Comparison of ENCODE assay signal across 8 cellular contexts in the genomic region with DNA sequence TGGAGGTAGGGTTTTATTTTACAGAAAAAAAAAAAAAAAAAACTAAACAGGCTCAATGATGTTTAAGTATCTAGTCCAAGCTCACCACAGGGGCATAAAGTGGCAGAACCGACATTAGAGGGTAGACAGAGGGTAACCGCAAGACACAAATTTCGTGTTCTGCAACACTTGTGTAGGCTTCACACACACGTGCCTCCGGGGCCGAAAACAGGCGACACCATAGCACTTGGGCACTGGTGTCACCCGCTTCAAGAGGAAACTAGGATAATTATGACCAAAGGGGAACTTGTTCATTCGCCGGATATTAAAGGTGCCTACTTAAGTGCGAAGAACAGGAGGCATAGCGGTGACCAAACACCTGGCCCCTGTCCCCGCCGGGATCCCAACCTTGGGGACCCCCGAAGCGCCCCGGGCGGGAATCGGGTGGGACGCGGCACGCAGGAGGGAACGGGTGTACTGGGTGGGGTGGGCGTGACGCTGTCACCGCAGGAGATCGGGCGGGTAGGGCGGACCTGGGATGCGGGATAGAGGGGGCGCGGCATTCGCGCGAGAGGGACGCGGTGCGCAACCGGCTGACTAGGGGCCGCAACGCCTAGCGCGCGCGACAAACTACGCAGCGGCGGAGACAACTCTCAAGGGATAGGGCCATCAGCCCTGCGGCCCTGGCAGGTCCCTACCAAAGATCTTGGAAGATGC. TPM values are rescaled to one million over a fixed set of nuclear protein-coding genes. Genes with fewer than 3 reads are reported as not detected.
DNase-seq lines count a peak whose midpoint lies in the region; ATAC-seq, FAIRE-seq and TF ChIP-seq lines count a peak whose summit lies in the region.

No MANE protein-coding gene starts in this region.

- CTCF ChIA-PET in endothelial cell of umbilical vein (lab: Charles Lee): no interaction called here

- H3K4me3 ChIP-seq in endothelial cell of umbilical vein (replicated peaks in 1 of 3; ENCODE audit: insufficient read depth in 1 of 3, low read depth in 1 of 3, low read length in 3 of 3): peak overlapping the region; percentile 75 to 77 (median 76)
- peak overlapping the region; percentile 87 for H3K4me3 ChIP-seq in thymus (ENCODE audit: low read length)

- dilution Hi-C loops in endothelial cell of umbilical vein (cut with MboI; ENCODE audit: extremely low pct_ligation_motif_present, low sequenced_read_pairs): no loop called here

- intact Hi-C loops in activated CD4-positive, alpha-beta T cell treated with anti-CD3 and anti-CD28 coated beads, Interleukin-2, amount 10 ng/mL, durations not matched to agents 24 days and 14 days (cut with micrococcal nuclease): loop anchor here (1.0 to 5.0 kb wide), 3 partner anchors 54 to 1405 kb away; a partner anchor contains a TSS
- intact Hi-C loops in endothelial cell of umbilical vein (cut with micrococcal nuclease): loop anchor here (1.0 to 2.0 kb wide), 2 partner anchors 54 to 74 kb away; a partner anchor contains a TSS
- intact Hi-C loops in natural killer cell (cut with micrococcal nuclease): loop anchor here (1.0 to 2.0 kb wide), 2 partner anchors 54 to 1436 kb away; a partner anchor contains a TSS

- no peaks in the 10 kb centered on the region for H3K27me3 Mint-ChIP-seq in activated CD4-positive, alpha-beta T cell treated with anti-CD3 and anti-CD28 coated beads, Interleukin-2, amount 10 ng/mL, durations not matched to agents 24 days and 14 days
- no peaks in the 10 kb centered on the region for H3K27me3 Mint-ChIP-seq in natural killer cell (ENCODE audit: low read depth in 2 of 2)

- H3K27ac ChIP-seq in endothelial cell of umbilical vein (ENCODE audit: insufficient read depth, low read depth, low read length) (peak overlapping the region; percentile 41), thymus (ENCODE audit: low read depth) (peak overlapping the region; percentile 84)

- H4K20me1 ChIP-seq in endothelial cell of umbilical vein (replicated peaks; ENCODE audit: control insufficient read depth, extremely low read depth, insufficient read depth, low read length): no peaks in the 10 kb centered on the region

- DNase-seq in activated CD8-positive, alpha-beta memory T cell treated with anti-CD3 and anti-CD28 coated beads for 4 hours (ENCODE audit: low read depth in 2 of 2): peak; percentile 3
- DNase-seq in activated CD8-positive, alpha-beta memory T cell treated with anti-CD3 and anti-CD28 coated beads for 24 hours: no peak
- DNase-seq in NAMALWA (ENCODE audit: low spot score): peak; percentile 78
- peak; percentile 85 for DNase-seq in activated CD4-positive, alpha-beta T cell treated with anti-CD3 and anti-CD28 coated beads, Interleukin-2, amount 10 ng/mL, durations not matched to agents 24 days and 14 days
- no peak for DNase-seq in endothelial cell of umbilical vein (ENCODE audit: low read depth, low spot score)
- no peak for DNase-seq in natural killer cell

- peak; percentile 19 for ATAC-seq in HG02678 (IDR thresholded peaks at IDR 0.05; ENCODE audit: unreplicated experiment)
- peak; percentile 11 to 31 (median 22) for ATAC-seq in natural killer cell

- H3K79me2 ChIP-seq in endothelial cell of umbilical vein (ENCODE audit: control insufficient read depth, insufficient read depth, low read length): peaks cover 85% of the 10 kb centered on the region

- peak overlapping the region; percentile 94 for H3K4me2 ChIP-seq in endothelial cell of umbilical vein (ENCODE audit: insufficient read depth, low read length)

- H3K36me3 ChIP-seq in endothelial cell of umbilical vein (ENCODE audit: control insufficient read depth in 2 of 2, extremely low read depth in 1 of 2, insufficient read depth in 2 of 2, low read length in 2 of 2) (peaks cover 0 to 2% of the 10 kb centered on the region in 2 experiments), thymus (ENCODE audit: control insufficient read depth, insufficient read depth) (no peaks in the 10 kb centered on the region)

- H3K9me3 ChIP-seq in endothelial cell of umbilical vein (replicated peaks; ENCODE audit: control insufficient read depth, insufficient read depth, low read length) (no peaks in the 10 kb centered on the region), thymus (ENCODE audit: control insufficient read depth) (no peaks in the 10 kb centered on the region)

- peak overlapping the region; percentile 96 for H3K4me3 Mint-ChIP-seq in activated CD4-positive, alpha-beta T cell treated with anti-CD3 and anti-CD28 coated beads, Interleukin-2, amount 10 ng/mL, durations not matched to agents 24 days and 14 days
- H3K4me3 Mint-ChIP-seq in natural killer cell: peak overlapping the region; percentile 96

- peak overlapping the region; percentile 92 for H2AFZ ChIP-seq in endothelial cell of umbilical vein (ENCODE audit: low read depth, low read length)

- FAIRE-seq in endothelial cell of umbilical vein (lab: Jason Lieb, UNC): peak; percentile 40

- H3K36me3 Mint-ChIP-seq in activated CD4-positive, alpha-beta T cell treated with anti-CD3 and anti-CD28 coated beads, Interleukin-2, amount 10 ng/mL, durations not matched to agents 24 days and 14 days (ENCODE audit: low read depth): peaks cover 39% of the 10 kb centered on the region
- H3K36me3 Mint-ChIP-seq in natural killer cell: no peaks in the 10 kb centered on the region

- no peak for TF ChIP-seq CTCF in endothelial cell of umbilical vein (IDR thresholded peaks at IDR 0.05; ENCODE audit: extremely low read depth in 1 of 2, insufficient read depth in 1 of 2, low read depth in 1 of 2, low read length in 2 of 2)
- no peak for TF ChIP-seq CTCF in natural killer cell (IDR thresholded peaks at IDR 0.05)

- no peak for TF ChIP-seq POLR2A in endothelial cell of umbilical vein (IDR thresholded peaks at IDR 0.05; ENCODE audit: low read depth, low read length)

- TSS peak; percentile 19 for BruUV-seq in endothelial cell of umbilical vein (replicated peaks; lab: Mats Ljungman, UMichigan)

- POLR2A ChIA-PET in endothelial cell of umbilical vein (lab: Charles Lee): no interaction called here

- peak overlapping the region; percentile 56 for H3K9ac ChIP-seq in endothelial cell of umbilical vein (replicated peaks; ENCODE audit: extremely low read depth, insufficient read depth, low read length)

- no peaks in the 10 kb centered on the region for H3K9me3 Mint-ChIP-seq in activated CD4-positive, alpha-beta T cell treated with anti-CD3 and anti-CD28 coated beads, Interleukin-2, amount 10 ng/mL, durations not matched to agents 24 days and 14 days
- H3K9me3 Mint-ChIP-seq in natural killer cell: no peaks in the 10 kb centered on the region

- H3K4me1 ChIP-seq in endothelial cell of umbilical vein (ENCODE audit: control insufficient read depth, extremely low read depth, insufficient read depth, low read length) (peaks cover 24% of the 10 kb centered on the region), thymus (ENCODE audit: control insufficient read depth, insufficient read depth, low read length) (peaks cover 5% of the 10 kb centered on the region)

- peaks cover 50% of the 10 kb centered on the region for H3K4me1 Mint-ChIP-seq in activated CD4-positive, alpha-beta T cell treated with anti-CD3 and anti-CD28 coated beads, Interleukin-2, amount 10 ng/mL, durations not matched to agents 24 days and 14 days
- H3K4me1 Mint-ChIP-seq in natural killer cell: peaks cover 48 to 51% of the 10 kb centered on the region in 2 donors

- 2% methylated on average over 49 of the region's 49 CpGs for WGBS in thymus

- H3K27ac Mint-ChIP-seq in activated CD4-positive, alpha-beta T cell treated with anti-CD3 and anti-CD28 coated beads, Interleukin-2, amount 10 ng/mL, durations not matched to agents 24 days and 14 days: peak overlapping the region; percentile 94
- peak overlapping the region; percentile 86 to 89 for H3K27ac Mint-ChIP-seq in natural killer cell

- no peaks in the 10 kb centered on the region for H3K9me1 ChIP-seq in endothelial cell of umbilical vein (replicated peaks; ENCODE audit: control insufficient read depth, extremely low read depth, insufficient read depth, low read length)

- H3K27me3 ChIP-seq in endothelial cell of umbilical vein (ENCODE audit: control insufficient read depth in 2 of 2, insufficient read depth in 2 of 2, low read length in 2 of 2) (no peaks in the 10 kb centered on the region), thymus (ENCODE audit: control insufficient read depth, insufficient read depth) (no peaks in the 10 kb centered on the region)

RNA-seq across cellular contexts. Expression of a gene that starts 0.6 kb away (rescaled TPM):
- total RNA-seq in activated CD4-positive, alpha-beta T cell treated with anti-CD3 and anti-CD28 coated beads, Interleukin-2, amount 10 ng/mL, durations not matched to agents 24 days and 14 days: 24.1 and 24.4 TPM in 2 replicates
- total RNA-seq in endothelial cell of umbilical vein: 19.4 and 22.6 TPM in 2 replicates
- 4.2 and 6.3 TPM in 2 replicates for polyA plus RNA-seq in endothelial cell of umbilical vein
- 6.0 and 6.4 TPM in 2 replicates for polyA plus RNA-seq in endothelial cell of umbilical vein (2011; cell fraction: cytosol; rRNA removed)
- 1.4 and 3.3 TPM in 2 replicates for polyA plus RNA-seq in endothelial cell of umbilical vein (2011; cell fraction: nucleus; rRNA removed)
- 13.6 and 21.1 TPM in 2 replicates for polyA plus RNA-seq in endothelial cell of umbilical vein (2012)
- polyA minus RNA-seq in endothelial cell of umbilical vein: 1.8 and 2.0 TPM in 2 replicates
- polyA minus RNA-seq in endothelial cell of umbilical vein (2011; cell fraction: cytosol; rRNA and poly(A)+ RNA removed): 7.1 TPM
- polyA minus RNA-seq in endothelial cell of umbilical vein (2011; cell fraction: nucleus; rRNA and poly(A)+ RNA removed): 1.1 and 1.4 TPM in 2 replicates
- total RNA-seq in natural killer cell: 1 to 10 TPM; 5.7 to 7.4 (median 5.8) TPM
- polyA plus RNA-seq in thymus: 18.6 TPM

RNA-seq across cellular contexts. Expression of a gene that starts 0.9 kb away (rescaled TPM):
- total RNA-seq in activated CD4-positive, alpha-beta T cell treated with anti-CD3 and anti-CD28 coated beads, Interleukin-2, amount 10 ng/mL, durations not matched to agents 24 days and 14 days: 17.3 and 18.1 TPM in 2 replicates
- total RNA-seq in endothelial cell of umbilical vein (11.2 and 11.5 TPM in 2 replicates), natural killer cell (1 to 10 TPM; 4.9 to 7.4 (median 5.5) TPM)
- polyA plus RNA-seq in endothelial cell of umbilical vein (2.4 and 3.2 TPM in 2 replicates), thymus (6.6 TPM)
- 4.9 and 5.3 TPM in 2 replicates for polyA plus RNA-seq in endothelial cell of umbilical vein (2011; cell fraction: cytosol; rRNA removed)
- 4.8 and 5.6 TPM in 2 replicates for polyA plus RNA-seq in endothelial cell of umbilical vein (2011; cell fraction: nucleus; rRNA removed)
- 5.9 and 10.7 TPM in 2 replicates for polyA plus RNA-seq in endothelial cell of umbilical vein (2012)
- polyA minus RNA-seq in endothelial cell of umbilical vein: 2.7 and 3.9 TPM in 2 replicates
- 3.5 TPM for polyA minus RNA-seq in endothelial cell of umbilical vein (2011; cell fraction: cytosol; rRNA and poly(A)+ RNA removed)
- 3.7 and 4.6 TPM in 2 replicates for polyA minus RNA-seq in endothelial cell of umbilical vein (2011; cell fraction: nucleus; rRNA and poly(A)+ RNA removed)

RNA-seq across cellular contexts. Expression of a gene that starts 54.8 kb away (rescaled TPM):
- total RNA-seq in activated CD4-positive, alpha-beta T cell treated with anti-CD3 and anti-CD28 coated beads, Interleukin-2, amount 10 ng/mL, durations not matched to agents 24 days and 14 days: 52.1 and 55.6 TPM in 2 replicates
- total RNA-seq in endothelial cell of umbilical vein (31.4 and 32.8 TPM in 2 replicates), natural killer cell (10 to 100 TPM; 26.9 to 35.2 (median 33.6) TPM)
- polyA plus RNA-seq in endothelial cell of umbilical vein (11.4 and 12.4 TPM in 2 replicates), thymus (17.0 TPM)
- 11.7 and 11.9 TPM in 2 replicates for polyA plus RNA-seq in endothelial cell of umbilical vein (2011; cell fraction: cytosol; rRNA removed)
- 21.1 and 27.4 TPM in 2 replicates for polyA plus RNA-seq in endothelial cell of umbilical vein (2011; cell fraction: nucleus; rRNA removed)
- 28.5 and 36.7 TPM in 2 replicates for polyA plus RNA-seq in endothelial cell of umbilical vein (2012)
- polyA minus RNA-seq in endothelial cell of umbilical vein: 18.1 and 20.7 TPM in 2 replicates
- polyA minus RNA-seq in endothelial cell of umbilical vein (2011; cell fraction: cytosol; rRNA and poly(A)+ RNA removed): 20.1 TPM
- polyA minus RNA-seq in endothelial cell of umbilical vein (2011; cell fraction: nucleus; rRNA and poly(A)+ RNA removed): 17.9 and 29.5 TPM in 2 replicates

RNA-seq across cellular contexts. Expression of a gene that starts 55.1 kb away (rescaled TPM):
- 25.0 and 33.7 TPM in 2 replicates for total RNA-seq in activated CD4-positive, alpha-beta T cell treated with anti-CD3 and anti-CD28 coated beads, Interleukin-2, amount 10 ng/mL, durations not matched to agents 24 days and 14 days
- total RNA-seq in endothelial cell of umbilical vein (18.2 and 18.4 TPM in 2 replicates), natural killer cell (10 to 100 TPM; 21.9 to 37.8 (median 27.8) TPM)
- polyA plus RNA-seq in endothelial cell of umbilical vein (0.72 and 1.4 TPM in 2 replicates), thymus (26.0 TPM)
- 3.1 and 3.6 TPM in 2 replicates for polyA plus RNA-seq in endothelial cell of umbilical vein (2011; cell fraction: cytosol; rRNA removed)
- polyA plus RNA-seq in endothelial cell of umbilical vein (2011; cell fraction: nucleus; rRNA removed): 5.8 and 9.6 TPM in 2 replicates
- polyA plus RNA-seq in endothelial cell of umbilical vein (2012): 12.6 and 14.5 TPM in 2 replicates
- polyA minus RNA-seq in endothelial cell of umbilical vein: 5.1 and 5.2 TPM in 2 replicates
- polyA minus RNA-seq in endothelial cell of umbilical vein (2011; cell fraction: cytosol; rRNA and poly(A)+ RNA removed): 5.7 TPM
- polyA minus RNA-seq in endothelial cell of umbilical vein (2011; cell fraction: nucleus; rRNA and poly(A)+ RNA removed): 19.4 and 27.0 TPM in 2 replicates

Comparison
In these comparisons a context has a peak if more than half of its experiments do, and no peak if none do; other contexts are left out.
1. DNase-seq: peak in activated CD8-positive, alpha-beta memory T cell treated with anti-CD3 and anti-CD28 coated beads for 4 hours (2 of 2), NAMALWA (single experiment) and activated CD4-positive, alpha-beta T cell treated with anti-CD3 and anti-CD28 coated beads, Interleukin-2, amount 10 ng/mL, durations not matched to agents 24 days and 14 days (single experiment); none in activated CD8-positive, alpha-beta memory T cell treated with anti-CD3 and anti-CD28 coated beads for 24 hours (single experiment), endothelial cell of umbilical vein (single experiment) and natural killer cell (single experiment).